ENCODE assay signal across 8 cellular contexts in genomic region chr7:155296006-155296787, GRCh38. TPM values are rescaled to one million over a fixed set of nuclear protein-coding genes. Genes with fewer than 3 reads are reported as not detected.
DNase-seq lines count a peak whose midpoint lies in the region; ATAC-seq and TF ChIP-seq lines count a peak whose summit lies in the region.

No MANE protein-coding gene starts in this region.

- H3K79me2 ChIP-seq in GM23338 (replicated peaks; ENCODE audit: insufficient read depth) (peaks cover 32% of the 10 kb centered on the region), fibroblast of lung (ENCODE audit: control insufficient read depth, insufficient read depth, low read length) (peaks cover 33% of the 10 kb centered on the region)

- no peaks in the 10 kb centered on the region for H3F3A ChIP-seq in GM23338 (replicated peaks; ENCODE audit: low read depth)

- H3K36me3 Mint-ChIP-seq in GM23338 (ENCODE audit: low read depth), result peaks cover 27% of the 10 kb centered on the region

- H3K4me1 Mint-ChIP-seq in GM23338, result peaks cover 30% of the 10 kb centered on the region

- peaks cover 6% of the 10 kb centered on the region for H3K27me3 Mint-ChIP-seq in GM23338 (ENCODE audit: insufficient read depth, low read depth, poor library complexity)

- no peak for TF ChIP-seq EP300 in sigmoid colon (IDR thresholded peaks at IDR 0.05)

- H3K27me3 ChIP-seq in GM23338 (ENCODE audit: insufficient read depth) (no peaks in the 10 kb centered on the region), SJSA1 (replicated peaks) (no peaks in the 10 kb centered on the region), fibroblast of lung (ENCODE audit: control insufficient read depth, insufficient read depth, low read length) (no peaks in the 10 kb centered on the region), sigmoid colon (no peaks in the 10 kb centered on the region)

- H3K27ac Mint-ChIP-seq in GM23338, result peak overlapping the region; percentile 66

- 0 out of 2 replicates have a peak, but pooled peaks cover 5% of the 10 kb centered on the region for H3K9me2 ChIP-seq in GM23338 (ENCODE audit: insufficient read depth)

- no peak for ATAC-seq in GM23338
- ATAC-seq in HG02610 (IDR thresholded peaks at IDR 0.05; ENCODE audit: unreplicated experiment), result no peak

- no peak overlapping the region for H2AFZ ChIP-seq in GM23338
- H2AFZ ChIP-seq in fibroblast of lung (ENCODE audit: low read length), result no peak overlapping the region

- H3K9me3 Mint-ChIP-seq in GM23338, result no peaks in the 10 kb centered on the region; the same call in 1 of the 3 replicates

- H3K4me3 ChIP-seq in GM23338 (peak overlapping the region; percentile 65), SJSA1 (peak overlapping the region; percentile 81), fibroblast of lung (replicated peaks in 1 of 4; ENCODE audit: control extremely low read depth in 1 of 4, insufficient read depth in 1 of 4, low read depth in 3 of 4, low read length in 4 of 4) (peak overlapping the region; percentile 49 to 63 (median 58)), sigmoid colon (peak overlapping the region in 3 of 4 donors; percentile 73 to 99 (median 94))

- H3K4me3 Mint-ChIP-seq in GM23338, result peak overlapping the region; percentile 72

- intact Hi-C loops in sigmoid colon (cut with DNase I), result loop anchor here (5.0 to 10.0 kb wide), 3 partner anchors 104 to 369 kb away; partner anchors contain the start of gene RBM33

- H3K9me3 ChIP-seq in SJSA1 (replicated peaks) (peaks cover 4% of the 10 kb centered on the region), fibroblast of lung (ENCODE audit: control insufficient read depth, insufficient read depth, low read depth, low read length) (no peaks in the 10 kb centered on the region), sigmoid colon (no peaks in the 10 kb centered on the region)

- H3K4me1 ChIP-seq in GM23338 (ENCODE audit: insufficient read depth), result peaks cover 30% of the 10 kb centered on the region
- H3K4me1 ChIP-seq in SJSA1 (replicated peaks), result peaks cover 30% of the 10 kb centered on the region
- H3K4me1 ChIP-seq in fibroblast of lung (ENCODE audit: control insufficient read depth, extremely low read depth, insufficient read depth, low read length), result peaks cover 10% of the 10 kb centered on the region
- peaks cover 0 to 33% (median 21%) of the 10 kb centered on the region in 4 donors for H3K4me1 ChIP-seq in sigmoid colon

- DNase-seq in GM23338 (ENCODE audit: low spot score), result no peak
- DNase-seq in SJSA1 (ENCODE audit: low read depth in 1 of 2, low spot score in 2 of 2), result no peak
- no peak for DNase-seq in fibroblast of lung (ENCODE audit: low read depth in 2 of 2)
- no peak for DNase-seq in sigmoid colon
- no peak for DNase-seq in NCI-H1436 treated with DMSO at 0.1 percent for 48 hours (lab: John Stamatoyannopoulos, UW)
- no peak for DNase-seq in cerebellar nuclear complex (lab: John Stamatoyannopoulos, UW)
- DNase-seq in NCI-H524 treated with DMSO at 0.1 percent for 48 hours (lab: John Stamatoyannopoulos, UW), result no peak

- peak overlapping the region; percentile 83 for H3K4me2 ChIP-seq in GM23338
- H3K4me2 ChIP-seq in fibroblast of lung (ENCODE audit: extremely low read depth, insufficient read depth, low read length), result peak overlapping the region; percentile 79

- H3K9ac ChIP-seq in fibroblast of lung (ENCODE audit: insufficient read depth, low read length), result no peak overlapping the region

- peaks cover 21% of the 10 kb centered on the region for H4K20me1 ChIP-seq in GM23338 (replicated peaks; ENCODE audit: insufficient read depth)
- peaks cover 5% of the 10 kb centered on the region for H4K20me1 ChIP-seq in fibroblast of lung (ENCODE audit: control insufficient read depth, extremely low read depth, insufficient read depth, low read length)

- H3K27ac ChIP-seq in GM23338 (ENCODE audit: low read depth) (peak overlapping the region; percentile 87; the same call in 1 of the 2 replicates), SJSA1 (peak overlapping the region; percentile 91), fibroblast of lung (ENCODE audit: insufficient read depth, low read length) (peak overlapping the region; percentile 97), sigmoid colon (peak overlapping the region; percentile 82 to 98 (median 94))

- H3K36me3 ChIP-seq in GM23338 (ENCODE audit: insufficient read depth) (peaks cover 4% of the 10 kb centered on the region), SJSA1 (0 out of 2 replicates have a peak, but pooled peaks cover 3% of the 10 kb centered on the region), fibroblast of lung (ENCODE audit: control insufficient read depth, insufficient read depth, low read length) (peaks cover 8% of the 10 kb centered on the region), sigmoid colon (no peaks in the 10 kb centered on the region)

- WGBS in sigmoid colon, 2 donors, result 73 to 83% methylated on average over 18 of the region's 18 CpGs

- TF ChIP-seq POLR2A in sigmoid colon (IDR thresholded peaks at IDR 0.05), result no peak

- TF ChIP-seq CTCF in GM23338 (conservative IDR thresholded peaks at IDR 0.05; ENCODE audit: low read depth in 2 of 2) (no peak), fibroblast of lung (conservative IDR thresholded peaks at IDR 0.05 in 1 of 2, IDR thresholded peaks at IDR 0.05 in 1 of 2; ENCODE audit: low read depth in 1 of 2, low read length in 2 of 2) (no peak), sigmoid colon (IDR thresholded peaks at IDR 0.05) (no peak)

TF ChIP-seq in GM23338, 12 proteins besides CTCF, POLR2A, EP300 and RAD21 (continues in another document):
- TF ChIP-seq EZH2phosphoT487 (IDR thresholded peaks at IDR 0.05; ENCODE audit: unreplicated experiment), result no peak
- TF ChIP-seq ZNF462 (CRISPR knock-in tag; IDR thresholded peaks at IDR 0.05), result no peak
- no peak for TF ChIP-seq EZH2 (IDR thresholded peaks at IDR 0.05; ENCODE audit: low read depth, unreplicated experiment)
- TF ChIP-seq ZNF331 (CRISPR knock-in tag; IDR thresholded peaks at IDR 0.05; ENCODE audit: low read depth), result no peak
- no peak for TF ChIP-seq ZNF114 (CRISPR knock-in tag; IDR thresholded peaks at IDR 0.05)

RNA-seq across cellular contexts. Expression of gene INSIG1, which starts 1.5 kb away (rescaled TPM):
- 106 and 131 TPM in 2 replicates for total RNA-seq in GM23338 (2014; rRNA removed; shearing (Covaris generic))
- polyA plus RNA-seq in GM23338 (2016; fragmentation: Nextera tagmentation; extraction: Ambion mirVana), result 70.3 and 71.5 TPM in 2 replicates
- total RNA-seq in SJSA1 (2014; rRNA removed; shearing (Covaris generic)), result 36.4 and 46.6 TPM in 2 replicates
- 193 and 353 TPM in 2 replicates for total RNA-seq in fibroblast of lung
- polyA plus RNA-seq in fibroblast of lung, result 170 and 216 TPM in 2 replicates
- 141 and 158 TPM in 2 replicates for polyA plus RNA-seq in fibroblast of lung (2012)
- 191 and 255 TPM in 2 replicates for polyA minus RNA-seq in fibroblast of lung (ENCODE audit: low replicate concordance)
- 10 to 100 TPM; 33.0 to 77.9 (median 41.5) TPM for total RNA-seq in sigmoid colon
- polyA plus RNA-seq in sigmoid colon, result 100 to 1,000 TPM in 1 of 3 donors, 10 to 100 TPM in 2; 22.2 to 102 (median 39.1) TPM
